In genomic region chr1:150621497-150622113, GRCh38 we compare ENCODE assay signal across 8 cellular contexts. TPM values are rescaled to one million over a fixed set of nuclear protein-coding genes. Genes with fewer than 3 reads are reported as not detected.
DNase-seq lines count a peak whose midpoint lies in the region; ATAC-seq and TF ChIP-seq lines count a peak whose summit lies in the region.

No MANE protein-coding gene starts in this region.

- no peaks in the 10 kb centered on the region for H3K9me3 Mint-ChIP-seq in activated naive CD4-positive, alpha-beta T cell treated with anti-CD3 and anti-CD28 coated beads, Interleukin-2, amount 10 ng/mL, durations not matched to agents 7 days and 5 days
- peaks cover 2% of the 10 kb centered on the region for H3K9me3 Mint-ChIP-seq in glutamatergic neuron (ENCODE audit: unreplicated experiment)

- H3K4me3 ChIP-seq in cardiac muscle cell (no peak overlapping the region), Panc1 (ENCODE audit: low read depth in 2 of 2, low read length in 2 of 2) (no peak overlapping the region), gastrocnemius medialis (no peak overlapping the region)

- H3K9me3 ChIP-seq in cardiac muscle cell (ENCODE audit: low read depth) (no peaks in the 10 kb centered on the region), Panc1 (ENCODE audit: control insufficient read depth, insufficient read depth, low read depth, low read length) (no peaks in the 10 kb centered on the region), gastrocnemius medialis (no peaks in the 10 kb centered on the region)

- H3K27ac Mint-ChIP-seq in activated naive CD4-positive, alpha-beta T cell treated with anti-CD3 and anti-CD28 coated beads, Interleukin-2, amount 10 ng/mL, durations not matched to agents 7 days and 5 days = peak overlapping the region; percentile 78
- H3K27ac Mint-ChIP-seq in glutamatergic neuron (ENCODE audit: unreplicated experiment) = peak overlapping the region; percentile 59

- in situ Hi-C loops in Panc1 (cut with HindIII; ENCODE audit: low pct_unique_long_range_greater_than_20kb, low sequenced_read_pairs) (no loop called here), gastrocnemius medialis (cut with MboI; ENCODE audit: low sequenced_read_pairs in 4 of 4) (loop anchor here in 3 of 4 donors (5.0 to 10.0 kb wide), 2 partner anchors 57 to 64 kb away; no protein-coding TSS in a partner anchor)

- TF ChIP-seq CTCF in cardiac muscle cell (IDR thresholded peaks at IDR 0.05; ENCODE audit: low read depth, low read length) (peak; percentile 77), Panc1 (IDR thresholded peaks at IDR 0.05) (peak; percentile 81), glutamatergic neuron (IDR thresholded peaks at IDR 0.05; ENCODE audit: partially characterized antibody, unreplicated experiment) (peak; percentile 74), gastrocnemius medialis (IDR thresholded peaks at IDR 0.05 in 4 of 5, conservative IDR thresholded peaks at IDR 0.05 in 1 of 5) (peak; percentile 66 to 78 (median 73))

- H3K36me3 Mint-ChIP-seq in activated naive CD4-positive, alpha-beta T cell treated with anti-CD3 and anti-CD28 coated beads, Interleukin-2, amount 10 ng/mL, durations not matched to agents 7 days and 5 days = peaks cover 56% of the 10 kb centered on the region
- no peaks in the 10 kb centered on the region for H3K36me3 Mint-ChIP-seq in glutamatergic neuron (ENCODE audit: unreplicated experiment)

- BruUV-seq in Panc1 (replicated peaks; lab: Mats Ljungman, UMichigan) = no TSS peak

- H3K4me3 Mint-ChIP-seq in activated naive CD4-positive, alpha-beta T cell treated with anti-CD3 and anti-CD28 coated beads, Interleukin-2, amount 10 ng/mL, durations not matched to agents 7 days and 5 days = no peak overlapping the region
- H3K4me3 Mint-ChIP-seq in glutamatergic neuron (ENCODE audit: unreplicated experiment) = no peak overlapping the region

- ATAC-seq in Right ventricle myocardium inferior (no peak), Panc1 (no peak), gastrocnemius medialis (peak; percentile 52 to 70), HG03108 (IDR thresholded peaks at IDR 0.05; ENCODE audit: unreplicated experiment) (no peak), GM18868 (IDR thresholded peaks at IDR 0.05; ENCODE audit: unreplicated experiment) (no peak)

- H3K27me3 Mint-ChIP-seq in activated naive CD4-positive, alpha-beta T cell treated with anti-CD3 and anti-CD28 coated beads, Interleukin-2, amount 10 ng/mL, durations not matched to agents 7 days and 5 days = no peaks in the 10 kb centered on the region
- no peaks in the 10 kb centered on the region for H3K27me3 Mint-ChIP-seq in glutamatergic neuron (ENCODE audit: unreplicated experiment)

- POLR2A ChIA-PET in Panc1 (lab: Charles Lee) = interaction anchor here (0.7 kb wide), 1 partner anchor 42 kb away, joined by 3 read pairs; the partner anchor contains the start of gene MCL1

- H3K4me1 ChIP-seq in cardiac muscle cell (ENCODE audit: low read depth) = no peaks in the 10 kb centered on the region
- H3K4me1 ChIP-seq in Panc1 (ENCODE audit: control insufficient read depth, insufficient read depth, low read length) = no peaks in the 10 kb centered on the region; the same call in 1 of the 2 replicates
- peaks cover 40% of the 10 kb centered on the region in 2 donors for H3K4me1 ChIP-seq in gastrocnemius medialis

- DNase-seq in cardiac muscle cell (ENCODE audit: low read depth in 1 of 2, low spot score in 1 of 2) (peak; percentile 54 to 84), Right ventricle myocardium inferior (ENCODE audit: missing footprints) (no peak), Panc1 (ENCODE audit: low read depth, low spot score) (no peak), glutamatergic neuron (peak; percentile 45), gastrocnemius medialis (peak; percentile 29 to 56)
- DNase-seq in activated naive CD4-positive, alpha-beta T cell treated with anti-CD3 and anti-CD28 coated beads, Interleukin-2, amount 10 ng/mL, durations not matched to agents 7 days and 5 days = peak; percentile 77

- H3K36me3 ChIP-seq in cardiac muscle cell = peaks cover 59% of the 10 kb centered on the region
- peaks cover 34% of the 10 kb centered on the region for H3K36me3 ChIP-seq in Panc1 (ENCODE audit: control insufficient read depth, insufficient read depth, low read length)
- peaks cover 0 to 61% of the 10 kb centered on the region in 2 donors for H3K36me3 ChIP-seq in gastrocnemius medialis

- no peaks in the 10 kb centered on the region for H3K27me3 ChIP-seq in cardiac muscle cell
- H3K27me3 ChIP-seq in Panc1 (ENCODE audit: control insufficient read depth, insufficient read depth, low read length) = no peaks in the 10 kb centered on the region
- H3K27me3 ChIP-seq in gastrocnemius medialis = no peaks in the 10 kb centered on the region

- no peak for TF ChIP-seq POLR2A in gastrocnemius medialis (IDR thresholded peaks at IDR 0.05)

- H3K27ac ChIP-seq in cardiac muscle cell (peak overlapping the region; percentile 58), Panc1 (ENCODE audit: low read length) (no peak overlapping the region), gastrocnemius medialis (peak overlapping the region; percentile 70 to 79 (median 75))

- CTCF ChIA-PET in Panc1 (lab: Charles Lee) = interaction anchor here (1.0 kb wide), 1 partner anchor 42 kb away, joined by 4 read pairs; the partner anchor contains the start of gene MCL1
- CTCF ChIA-PET in activated naive CD4-positive, alpha-beta T cell treated with anti-CD3 and anti-CD28 coated beads, Interleukin-2, amount 10 ng/mL, durations not matched to agents 7 days and 5 days (lab: Charles Lee) = interaction anchor here (0.9 to 6.3 kb wide), 8 partner anchors 8 to 374 kb away, joined by 3 to 164 read pairs (median 5); partner anchors contain the start of genes ENSA, MCL1 and SETDB1

- intact Hi-C loops in Right ventricle myocardium inferior (cut with DNase I) = loop anchor here (1.0 to 10.0 kb wide), 3 partner anchors 43 to 157 kb away; partner anchors contain the start of gene MCL1
- intact Hi-C loops in Panc1 (cut with micrococcal nuclease; ENCODE audit: unreplicated experiment) = loop anchor here (5.0 kb wide), 1 partner anchor 59 kb away; no protein-coding TSS in a partner anchor
- intact Hi-C loops in gastrocnemius medialis (cut with DNase I; ENCODE audit: low total_unique reads) = loop anchor here (1.0 kb wide), 1 partner anchor 60 kb away; no protein-coding TSS in a partner anchor

- peaks cover 61% of the 10 kb centered on the region for H3K4me1 Mint-ChIP-seq in activated naive CD4-positive, alpha-beta T cell treated with anti-CD3 and anti-CD28 coated beads, Interleukin-2, amount 10 ng/mL, durations not matched to agents 7 days and 5 days
- no peaks in the 10 kb centered on the region for H3K4me1 Mint-ChIP-seq in glutamatergic neuron (ENCODE audit: low read depth, unreplicated experiment)

RNA-seq across cellular contexts. Expression of gene ENSA, which starts 7.8 kb away (rescaled TPM):
- total RNA-seq in cardiac muscle cell (65.9 and 158 TPM in 2 replicates), Right ventricle myocardium inferior (131 TPM), Panc1 (2021; ENCODE audit: unreplicated experiment) (207 TPM), glutamatergic neuron (ENCODE audit: unreplicated experiment) (122 TPM), gastrocnemius medialis (100 to 1,000 TPM; 164 to 302 (median 219) TPM)
- polyA plus RNA-seq in cardiac muscle cell = 62.2 and 82.2 TPM in 2 replicates
- polyA plus RNA-seq in Panc1 (2012; ENCODE audit: insufficient read length) = 208 TPM

RNA-seq across cellular contexts. Expression of gene MCL1, which starts 42.2 kb away (rescaled TPM):
- 96.5 and 101 TPM in 2 replicates for total RNA-seq in cardiac muscle cell
- polyA plus RNA-seq in cardiac muscle cell = 61.2 and 65.2 TPM in 2 replicates
- total RNA-seq in Right ventricle myocardium inferior = 99.7 TPM
- total RNA-seq in Panc1 (2021; ENCODE audit: unreplicated experiment) = 126 TPM
- polyA plus RNA-seq in Panc1 (2012; ENCODE audit: insufficient read length) = 76.7 TPM
- 154 TPM for total RNA-seq in glutamatergic neuron (ENCODE audit: unreplicated experiment)
- 100 to 1,000 TPM; 136 to 199 (median 176) TPM for total RNA-seq in gastrocnemius medialis

Comparison
In these comparisons a context has a peak if more than half of its experiments do, and no peak if none do; other contexts are left out.
1. DNase-seq: peak in cardiac muscle cell (2 of 2), activated naive CD4-positive, alpha-beta T cell treated with anti-CD3 and anti-CD28 coated beads, Interleukin-2, amount 10 ng/mL, durations not matched to agents 7 days and 5 days (single experiment), glutamatergic neuron (single experiment) and gastrocnemius medialis (2 of 2); none in Right ventricle myocardium inferior (single experiment) and Panc1 (single experiment).
2. ATAC-seq: peak in gastrocnemius medialis (2 of 2); none in Right ventricle myocardium inferior (single experiment), Panc1 (single experiment), HG03108 (single experiment) and GM18868 (single experiment).
3. Peak in every context shown above with its lines, with median percentiles within 50 percentile points of each other: CTCF ChIP-seq.